18 cellular contexts compared by ENCODE assay signal in the genomic region with DNA sequence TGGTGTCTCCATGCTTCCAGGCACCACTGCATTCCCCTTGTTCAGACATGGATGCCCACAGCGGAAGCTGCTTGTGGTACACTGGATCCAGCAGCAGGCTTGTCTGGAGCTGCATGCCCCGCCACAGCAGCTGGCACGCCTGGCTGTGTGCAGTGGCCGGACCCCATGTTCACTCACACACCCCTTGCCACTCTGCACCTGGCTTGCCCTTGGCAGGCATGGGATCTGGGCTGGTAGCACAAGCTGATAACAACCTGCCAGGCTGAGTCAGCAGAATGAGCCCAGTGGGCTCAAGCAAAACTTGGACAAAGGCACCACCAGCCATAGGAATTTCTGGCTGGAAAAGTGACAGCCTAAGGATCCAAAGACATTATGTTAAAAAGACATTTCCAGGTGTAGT.
"Had no signal": no experiment of that assay in that cellular context is flagged by ENCODE, and none has a peak within 500 bp of the region (broad histone marks: within the 10 kb centered on the region; RNA-seq: fewer than 3 reads in every experiment).

No MANE protein-coding gene starts in this region.

- H3K4me3 ChIP-seq: coronary artery, stomach had no signal

- H3K27me3 ChIP-seq: stomach had no signal

- H3K27me3 Mint-ChIP-seq: natural killer cell treated with Interleukin-12 subunit alpha and Interleukin-12 subunit beta and Interleukin-15 and Interleukin-18, amount 100 ng/mL, for 72 hours; T-cell; type B pancreatic cell had no signal

- ATAC-seq: activated T-cell treated with anti-CD3 and anti-CD28 coated beads, Interleukin-2, amount 50 U/mL, for 72 hours; natural killer cell treated with Interleukin-12 subunit alpha and Interleukin-12 subunit beta and Interleukin-15 and Interleukin-18, amount 100 ng/mL, for 72 hours; T-cell had no signal

- H3K27ac ChIP-seq: coronary artery had no signal

- DNase-seq: activated CD4-positive, alpha-beta T cell treated with anti-CD3 and anti-CD28 coated beads for 1 hour; activated CD8-positive, alpha-beta memory T cell treated with anti-CD3 and anti-CD28 coated beads for 24 hours; activated CD8-positive, alpha-beta memory T cell treated with anti-CD3 and anti-CD28 coated beads, Interleukin-2, amount 50 U/mL, for 48 hours; activated effector memory CD4-positive, alpha-beta T cell treated with anti-CD3 and anti-CD28 coated beads, Interleukin-2, amount 50 U/mL, for 16 hours; activated naive CD4-positive, alpha-beta T cell treated with anti-CD3 and anti-CD28 coated beads, Interleukin-2, amount 50 U/mL, for 16 hours; activated T-cell treated with anti-CD3 and anti-CD28 coated beads, Interleukin-2, amount 50 U/mL, for 72 hours; aorta; head of caudate nucleus; kidney glomerular epithelial cell; occipital lobe; stimulated activated CD4-positive, alpha-beta T cell treated with anti-CD3 and anti-CD28 coated beads, Interleukin-15, amount 100 ng/mL, for 24 hours; stimulated activated CD4-positive, alpha-beta T cell treated with anti-CD3 and anti-CD28 coated beads, Interleukin-2, amount 100 ng/mL, for 48 hours; stomach; T-cell; T-helper 9 cell had no signal

- H3K27ac Mint-ChIP-seq: activated T-cell treated with anti-CD3 and anti-CD28 coated beads, Interleukin-2, amount 50 U/mL, for 72 hours; natural killer cell treated with Interleukin-12 subunit alpha and Interleukin-12 subunit beta and Interleukin-15 and Interleukin-18, amount 100 ng/mL, for 72 hours; T-cell; type B pancreatic cell had no signal

- H3K4me3 Mint-ChIP-seq: activated T-cell treated with anti-CD3 and anti-CD28 coated beads, Interleukin-2, amount 50 U/mL, for 72 hours; natural killer cell treated with Interleukin-12 subunit alpha and Interleukin-12 subunit beta and Interleukin-15 and Interleukin-18, amount 100 ng/mL, for 72 hours; T-cell; type B pancreatic cell had no signal

- H3K9me3 Mint-ChIP-seq: natural killer cell treated with Interleukin-12 subunit alpha and Interleukin-12 subunit beta and Interleukin-15 and Interleukin-18, amount 100 ng/mL, for 72 hours had no signal

- H3K9me3 ChIP-seq: stomach had no signal
